Comparison of ENCODE assay signal across 1 cellular context in the genomic region with DNA sequence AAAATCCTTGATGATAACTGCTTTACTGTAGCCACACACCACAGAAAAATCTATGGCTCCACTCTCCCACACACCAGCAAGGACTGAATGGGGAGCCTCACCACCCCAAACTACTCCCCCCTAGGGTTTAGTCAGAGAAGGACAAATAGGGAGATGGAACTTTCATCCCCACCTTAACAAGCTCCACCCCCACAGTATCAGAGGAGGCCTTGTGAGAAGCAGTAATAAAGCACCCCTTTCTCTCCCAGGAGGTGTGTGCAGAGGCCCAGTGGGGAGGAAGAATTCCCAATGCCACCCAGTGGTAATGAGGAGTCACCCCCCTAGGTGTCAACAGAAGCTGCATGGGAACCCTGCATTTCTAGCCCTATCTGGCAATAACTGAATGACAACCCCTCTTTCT.
TF ChIP-seq lines count a peak whose summit lies in the region.

No MANE protein-coding gene starts in this region.

TF ChIP-seq in SK-N-SH treated with all-trans-retinoic acid at 6 μM for 48 hours, 23 proteins besides CTCF, POLR2A, EP300 and RAD21 (continued from another document):
- TF ChIP-seq, protein P1, sequence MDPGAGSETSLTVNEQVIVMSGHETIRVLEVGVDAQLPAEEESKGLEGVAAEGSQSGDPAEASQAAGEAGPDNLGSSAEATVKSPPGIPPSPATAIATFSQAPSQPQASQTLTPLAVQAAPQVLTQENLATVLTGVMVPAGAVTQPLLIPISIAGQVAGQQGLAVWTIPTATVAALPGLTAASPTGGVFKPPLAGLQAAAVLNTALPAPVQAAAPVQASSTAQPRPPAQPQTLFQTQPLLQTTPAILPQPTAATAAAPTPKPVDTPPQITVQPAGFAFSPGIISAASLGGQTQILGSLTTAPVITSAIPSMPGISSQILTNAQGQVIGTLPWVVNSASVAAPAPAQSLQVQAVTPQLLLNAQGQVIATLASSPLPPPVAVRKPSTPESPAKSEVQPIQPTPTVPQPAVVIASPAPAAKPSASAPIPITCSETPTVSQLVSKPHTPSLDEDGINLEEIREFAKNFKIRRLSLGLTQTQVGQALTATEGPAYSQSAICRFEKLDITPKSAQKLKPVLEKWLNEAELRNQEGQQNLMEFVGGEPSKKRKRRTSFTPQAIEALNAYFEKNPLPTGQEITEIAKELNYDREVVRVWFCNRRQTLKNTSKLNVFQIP (CRISPR knock-in tag; IDR thresholded peaks at IDR 0.05; ENCODE audit: borderline replicate concordance, low read depth) = no peak
- TF ChIP-seq OSR1 (CRISPR knock-in tag; IDR thresholded peaks at IDR 0.05) = no peak
- TF ChIP-seq ZNF8 (CRISPR knock-in tag; IDR thresholded peaks at IDR 0.05) = no peak
- TF ChIP-seq GLIS3 (CRISPR knock-in tag; IDR thresholded peaks at IDR 0.05) = no peak
